Comparison of ENCODE assay signal across 24 cellular contexts in the genomic region with DNA sequence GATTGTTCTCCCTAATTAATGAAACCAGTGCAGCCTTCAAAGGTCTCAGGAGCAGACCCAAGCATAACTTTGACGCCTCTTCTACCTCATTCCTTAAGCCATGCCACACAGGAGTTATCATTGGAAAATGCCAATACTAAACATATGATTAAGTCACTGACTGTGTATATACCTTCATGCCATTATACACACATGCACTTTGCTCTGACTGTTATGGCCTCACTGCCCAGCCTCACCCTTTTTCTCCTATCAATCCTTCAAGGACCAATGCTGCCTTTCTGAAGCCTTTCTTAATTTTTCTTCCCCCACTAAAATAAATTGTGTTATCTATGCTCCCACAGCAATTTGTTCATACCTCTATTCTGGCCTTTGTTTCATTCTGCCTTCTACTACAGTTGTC.
DNase-seq lines count a peak whose midpoint lies in the region; ATAC-seq, FAIRE-seq and TF ChIP-seq lines count a peak whose summit lies in the region.
"Had no signal": no experiment of that assay in that cellular context is flagged by ENCODE, and none has a peak within 500 bp of the region (broad histone marks: within the 10 kb centered on the region; RNA-seq: fewer than 3 reads in every experiment).

No MANE protein-coding gene starts in this region.

- H3K27ac Mint-ChIP-seq in Caco-2 (ENCODE audit: unreplicated experiment), result no peak overlapping the region
- H3K27ac Mint-ChIP-seq: CD14-positive monocyte; CD4-positive, alpha-beta memory T cell; CD4-positive, CD25-positive, alpha-beta regulatory T cell; CD8-positive, alpha-beta memory T cell had no signal

- no peak for TF ChIP-seq POLR2A in A549 (IDR thresholded peaks at IDR 0.05; ENCODE audit: low read length)

- H3K9me3 ChIP-seq in A549, result no peaks in the 10 kb centered on the region
- no peaks in the 10 kb centered on the region for H3K9me3 ChIP-seq in small intestine (ENCODE audit: control insufficient read depth, low read depth)
- no peaks in the 10 kb centered on the region for H3K9me3 ChIP-seq in Caco-2
- H3K9me3 ChIP-seq: BE2C, BLaER1 had no signal

- TF ChIP-seq CTCF in A549 (IDR thresholded peaks at IDR 0.05) (no peak), Caco-2 (IDR thresholded peaks at IDR 0.05; ENCODE audit: insufficient read depth in 1 of 2, low read depth in 1 of 2, low read length in 1 of 2, severe bottlenecking in 1 of 2, unreplicated experiment in 1 of 2) (no peak)

- FAIRE-seq in A549 (lab: Jason Lieb, UNC) (peak; percentile 88), small intestine (lab: Jason Lieb, UNC) (no peak)
- FAIRE-seq: D721Med, G401.6, GM12891, GM18507, GM19239 had no signal

- CTCF ChIA-PET in A549 (lab: Yijun Ruan, JAX), result interaction anchor here (0.6 kb wide), 1 partner anchor 20 kb away, joined by 5 read pairs; no protein-coding TSS in a partner anchor
- CTCF ChIA-PET in Caco-2 (lab: Charles Lee), result no interaction called here

- no peak overlapping the region for H3K4me3 Mint-ChIP-seq in activated T-cell treated with anti-CD3 and anti-CD28 coated beads, Interleukin-2, amount 50 U/mL, for 4 hours
- no peak overlapping the region for H3K4me3 Mint-ChIP-seq in Caco-2 (ENCODE audit: unreplicated experiment)
- H3K4me3 Mint-ChIP-seq: CD14-positive monocyte; CD4-positive, alpha-beta memory T cell; CD4-positive, CD25-positive, alpha-beta regulatory T cell; CD8-positive, alpha-beta memory T cell had no signal

- H3K36me3 ChIP-seq in small intestine (ENCODE audit: control insufficient read depth in 2 of 2, insufficient read depth in 2 of 2, low read length in 2 of 2) (no peaks in the 10 kb centered on the region), Caco-2 (ENCODE audit: control insufficient read depth, insufficient read depth, low read length) (no peaks in the 10 kb centered on the region)
- H3K36me3 ChIP-seq: BE2C, BLaER1 had no signal

- intact Hi-C loops in left colon (cut with DNase I, micrococcal nuclease) (no loop called here), Caco-2 (cut with micrococcal nuclease; ENCODE audit: unreplicated experiment) (no loop called here)

- ATAC-seq in A549 (no peak), left colon (peak; percentile 81), GM21515 (IDR thresholded peaks at IDR 0.05; ENCODE audit: unreplicated experiment) (no peak)
- no peak for ATAC-seq in activated T-cell treated with anti-CD3 and anti-CD28 coated beads, Interleukin-2, amount 50 U/mL, for 4 hours

- no peaks in the 10 kb centered on the region for H3K36me3 Mint-ChIP-seq in activated T-cell treated with anti-CD3 and anti-CD28 coated beads, Interleukin-2, amount 50 U/mL, for 4 hours (ENCODE audit: insufficient read depth)
- peaks cover 6% of the 10 kb centered on the region for H3K36me3 Mint-ChIP-seq in Caco-2 (ENCODE audit: insufficient read depth, unreplicated experiment)
- H3K36me3 Mint-ChIP-seq: CD14-positive monocyte; CD4-positive, alpha-beta memory T cell; CD4-positive, CD25-positive, alpha-beta regulatory T cell; CD8-positive, alpha-beta memory T cell had no signal

- no peak for TF ChIP-seq RAD21 in A549 (conservative IDR thresholded peaks at IDR 0.05 in 1 of 2, IDR thresholded peaks at IDR 0.05 in 1 of 2)

- DNase-seq in A549 (ENCODE audit: low read depth in 1 of 2, low spot score in 1 of 2), result no peak
- DNase-seq in left colon, result no peak
- DNase-seq in small intestine, result peak; percentile 19
- DNase-seq in OCI-M1 (lab: John Stamatoyannopoulos, UW), result no peak
- no peak for DNase-seq in activated T-cell treated with anti-CD3 and anti-CD28 coated beads, Interleukin-2, amount 50 U/mL, for 4 hours
- no peak for DNase-seq in Caco-2
- DNase-seq: ACHN; BE2C; C1 segment of cervical spinal cord; Calu3; CD4-positive, alpha-beta memory T cell; CD4-positive, CD25-positive, alpha-beta regulatory T cell; CD8-positive, alpha-beta memory T cell; COR-L47; DMS79 treated with DMSO at 0.1 percent for 48 hours; GF-D8 had no signal

- H3K27ac ChIP-seq in A549 (no peak overlapping the region), small intestine (ENCODE audit: low read depth in 1 of 2, low read length in 1 of 2) (no peak overlapping the region)
- H3K27ac ChIP-seq: BLaER1 had no signal

- no peaks in the 10 kb centered on the region for H3K4me1 Mint-ChIP-seq in activated T-cell treated with anti-CD3 and anti-CD28 coated beads, Interleukin-2, amount 50 U/mL, for 4 hours (ENCODE audit: low read depth)
- no peaks in the 10 kb centered on the region for H3K4me1 Mint-ChIP-seq in Caco-2 (ENCODE audit: low read depth, unreplicated experiment)
- H3K4me1 Mint-ChIP-seq: CD4-positive, alpha-beta memory T cell; CD4-positive, CD25-positive, alpha-beta regulatory T cell; CD8-positive, alpha-beta memory T cell had no signal

- H3K27me3 ChIP-seq in small intestine (ENCODE audit: control insufficient read depth in 2 of 2, insufficient read depth in 2 of 2, low read length in 2 of 2) (no peaks in the 10 kb centered on the region), Caco-2 (replicated peaks; ENCODE audit: control insufficient read depth, insufficient read depth, low read length) (no peaks in the 10 kb centered on the region)
- H3K27me3 ChIP-seq: BE2C had no signal

- 100% methylated on average over 1 of the region's 1 CpG for WGBS in A549 (ENCODE audit: missing lambda C conversion rate)
- WGBS in small intestine, 3 donors, result 94 to 100% (median 96%) methylated on average over 1 of the region's 1 CpG

- POLR2A ChIA-PET in A549 (lab: Yijun Ruan, JAX) (no interaction called here), Caco-2 (lab: Charles Lee) (no interaction called here)

- no peak overlapping the region for H3K4me2 ChIP-seq in A549
- H3K4me2 ChIP-seq: BLaER1 had no signal

- H3K27me3 Mint-ChIP-seq in activated T-cell treated with anti-CD3 and anti-CD28 coated beads, Interleukin-2, amount 50 U/mL, for 4 hours (ENCODE audit: low read depth), result no peaks in the 10 kb centered on the region
- no peaks in the 10 kb centered on the region for H3K27me3 Mint-ChIP-seq in Caco-2 (ENCODE audit: insufficient read depth, unreplicated experiment)
- H3K27me3 Mint-ChIP-seq: CD4-positive, alpha-beta memory T cell; CD4-positive, CD25-positive, alpha-beta regulatory T cell had no signal

- no peaks in the 10 kb centered on the region for H3K9me3 Mint-ChIP-seq in activated T-cell treated with anti-CD3 and anti-CD28 coated beads, Interleukin-2, amount 50 U/mL, for 4 hours
- no peaks in the 10 kb centered on the region for H3K9me3 Mint-ChIP-seq in Caco-2 (ENCODE audit: unreplicated experiment)
- H3K9me3 Mint-ChIP-seq: CD14-positive monocyte; CD4-positive, alpha-beta memory T cell; CD8-positive, alpha-beta memory T cell had no signal

- BruUV-seq in Caco-2 (replicated peaks; lab: Mats Ljungman, UMichigan), result no TSS peak

- H3K4me1 ChIP-seq in A549, result no peaks in the 10 kb centered on the region
- H3K4me1 ChIP-seq in small intestine (ENCODE audit: control insufficient read depth in 2 of 2, insufficient read depth in 1 of 2, low read depth in 1 of 2, low read length in 1 of 2), result no peaks in the 10 kb centered on the region
- no peaks in the 10 kb centered on the region for H3K4me1 ChIP-seq in Caco-2
- H3K4me1 ChIP-seq: BE2C, BLaER1 had no signal

- no peak for TF ChIP-seq EP300 in A549 (IDR thresholded peaks at IDR 0.05)

- H3K4me3 ChIP-seq in A549 (no peak overlapping the region), small intestine (ENCODE audit: low read depth in 1 of 2, low read length in 2 of 2) (no peak overlapping the region), Caco-2 (ENCODE audit: low read depth, low read length) (no peak overlapping the region)
- H3K4me3 ChIP-seq: BLaER1 had no signal

TF ChIP-seq in A549, 52 proteins besides CTCF, POLR2A, EP300 and RAD21:
- no peak for TF ChIP-seq HDAC2 (IDR thresholded peaks at IDR 0.05)
- TF ChIP-seq MYC (IDR thresholded peaks at IDR 0.05; ENCODE audit: borderline replicate concordance, low read length), result no peak
- TF ChIP-seq, protein P1, sequence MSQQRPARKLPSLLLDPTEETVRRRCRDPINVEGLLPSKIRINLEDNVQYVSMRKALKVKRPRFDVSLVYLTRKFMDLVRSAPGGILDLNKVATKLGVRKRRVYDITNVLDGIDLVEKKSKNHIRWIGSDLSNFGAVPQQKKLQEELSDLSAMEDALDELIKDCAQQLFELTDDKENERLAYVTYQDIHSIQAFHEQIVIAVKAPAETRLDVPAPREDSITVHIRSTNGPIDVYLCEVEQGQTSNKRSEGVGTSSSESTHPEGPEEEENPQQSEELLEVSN (IDR thresholded peaks at IDR 0.05; ENCODE audit: borderline replicate concordance, low read depth), result no peak
- no peak for TF ChIP-seq EHF (CRISPR knock-in tag; IDR thresholded peaks at IDR 0.05)
- TF ChIP-seq SMC3 (IDR thresholded peaks at IDR 0.05), result no peak
- no peak for TF ChIP-seq TP53 (CRISPR knock-in tag; IDR thresholded peaks at IDR 0.05)
- TF ChIP-seq, protein P2, sequence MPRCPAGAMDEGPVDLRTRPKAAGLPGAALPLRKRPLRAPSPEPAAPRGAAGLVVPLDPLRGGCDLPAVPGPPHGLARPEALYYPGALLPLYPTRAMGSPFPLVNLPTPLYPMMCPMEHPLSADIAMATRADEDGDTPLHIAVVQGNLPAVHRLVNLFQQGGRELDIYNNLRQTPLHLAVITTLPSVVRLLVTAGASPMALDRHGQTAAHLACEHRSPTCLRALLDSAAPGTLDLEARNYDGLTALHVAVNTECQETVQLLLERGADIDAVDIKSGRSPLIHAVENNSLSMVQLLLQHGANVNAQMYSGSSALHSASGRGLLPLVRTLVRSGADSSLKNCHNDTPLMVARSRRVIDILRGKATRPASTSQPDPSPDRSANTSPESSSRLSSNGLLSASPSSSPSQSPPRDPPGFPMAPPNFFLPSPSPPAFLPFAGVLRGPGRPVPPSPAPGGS (IDR thresholded peaks at IDR 0.05), result no peak
- no peak for TF ChIP-seq HOXB13 (CRISPR knock-in tag; IDR thresholded peaks at IDR 0.05; ENCODE audit: low read depth)
- no peak for TF ChIP-seq ESRRA (IDR thresholded peaks at IDR 0.05; ENCODE audit: borderline replicate concordance, low read length)
- TF ChIP-seq RNF2 (IDR thresholded peaks at IDR 0.05; ENCODE audit: borderline replicate concordance, low read depth), result no peak
- no peak for TF ChIP-seq RCOR1 (IDR thresholded peaks at IDR 0.05; ENCODE audit: low read depth, low read length)
